Comparison of ENCODE assay signal across 1 cellular context in genomic region chr4:183200453-183200852, GRCh38.
TF ChIP-seq lines count a peak whose summit lies in the region.

No MANE protein-coding gene starts in this region.

TF ChIP-seq in A549, 52 proteins besides CTCF, POLR2A, EP300 and RAD21 (continued from another document):
- TF ChIP-seq USF2 (IDR thresholded peaks at IDR 0.05) (peak; percentile 15; the same call in 1 of the 2 replicates), NFE2L2 (conservative IDR thresholded peaks at IDR 0.05; ENCODE audit: low read length) (no peak)
